Comparison of ENCODE assay signal across 1 cellular context in the genomic region with DNA sequence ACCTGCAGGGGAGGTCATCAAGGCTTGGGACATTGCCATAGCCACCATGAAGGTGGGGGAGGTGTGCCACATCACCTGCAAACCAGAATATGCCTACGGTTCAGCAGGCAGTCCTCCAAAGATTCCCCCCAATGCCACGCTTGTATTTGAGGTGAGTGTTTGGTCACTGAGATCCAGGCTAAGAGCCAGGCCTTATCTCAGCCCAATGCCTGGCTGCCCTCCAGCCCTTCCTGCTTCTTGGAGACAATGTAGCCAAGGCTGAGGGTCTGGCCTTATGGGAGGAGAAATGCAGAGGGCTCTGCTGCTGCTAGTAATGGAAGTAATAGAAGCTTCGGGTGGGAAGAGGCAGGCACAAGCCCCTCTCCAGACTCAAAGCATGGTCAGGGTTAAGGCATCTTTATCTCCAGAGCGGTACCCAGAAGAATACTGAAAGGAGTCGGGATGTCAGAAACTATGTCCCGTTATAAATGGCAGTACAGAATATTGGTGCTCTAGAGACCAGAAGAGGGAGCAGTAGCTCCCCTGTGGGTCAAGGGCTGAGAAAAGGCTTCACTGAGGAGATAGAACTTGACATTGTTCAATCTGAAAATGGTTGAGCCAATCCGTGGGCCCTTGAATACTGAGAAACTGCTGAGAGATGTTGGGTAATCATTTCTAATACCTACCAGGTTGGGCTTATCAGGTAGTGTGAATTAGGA.
TF ChIP-seq lines count a peak whose summit lies in the region.

No MANE protein-coding gene starts in this region.

TF ChIP-seq in IMR-90, 13 proteins besides CTCF, POLR2A, EP300 and RAD21:
- TF ChIP-seq, protein P1, sequence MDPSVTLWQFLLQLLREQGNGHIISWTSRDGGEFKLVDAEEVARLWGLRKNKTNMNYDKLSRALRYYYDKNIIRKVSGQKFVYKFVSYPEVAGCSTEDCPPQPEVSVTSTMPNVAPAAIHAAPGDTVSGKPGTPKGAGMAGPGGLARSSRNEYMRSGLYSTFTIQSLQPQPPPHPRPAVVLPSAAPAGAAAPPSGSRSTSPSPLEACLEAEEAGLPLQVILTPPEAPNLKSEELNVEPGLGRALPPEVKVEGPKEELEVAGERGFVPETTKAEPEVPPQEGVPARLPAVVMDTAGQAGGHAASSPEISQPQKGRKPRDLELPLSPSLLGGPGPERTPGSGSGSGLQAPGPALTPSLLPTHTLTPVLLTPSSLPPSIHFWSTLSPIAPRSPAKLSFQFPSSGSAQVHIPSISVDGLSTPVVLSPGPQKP (IDR thresholded peaks at IDR 0.05; ENCODE audit: borderline replicate concordance, low read depth, low read length), result no peak
- TF ChIP-seq SMC3 (IDR thresholded peaks at IDR 0.05; ENCODE audit: low read depth, low read length) (no peak), RCOR1 (IDR thresholded peaks at IDR 0.05; ENCODE audit: insufficient replicate concordance, low read length) (no peak), MXI1 (IDR thresholded peaks at IDR 0.05; ENCODE audit: borderline replicate concordance, low read depth, low read length) (no peak), CEBPB (IDR thresholded peaks at IDR 0.05; ENCODE audit: low read depth, low read length) (no peak), MAZ (IDR thresholded peaks at IDR 0.05; ENCODE audit: borderline replicate concordance, low read depth, low read length) (no peak), RFX5 (IDR thresholded peaks at IDR 0.05; ENCODE audit: low read depth, low read length) (no peak), FOS (IDR thresholded peaks at IDR 0.05; ENCODE audit: low read depth, low read length) (no peak)
